27 cellular contexts compared by ENCODE assay signal in the genomic region with DNA sequence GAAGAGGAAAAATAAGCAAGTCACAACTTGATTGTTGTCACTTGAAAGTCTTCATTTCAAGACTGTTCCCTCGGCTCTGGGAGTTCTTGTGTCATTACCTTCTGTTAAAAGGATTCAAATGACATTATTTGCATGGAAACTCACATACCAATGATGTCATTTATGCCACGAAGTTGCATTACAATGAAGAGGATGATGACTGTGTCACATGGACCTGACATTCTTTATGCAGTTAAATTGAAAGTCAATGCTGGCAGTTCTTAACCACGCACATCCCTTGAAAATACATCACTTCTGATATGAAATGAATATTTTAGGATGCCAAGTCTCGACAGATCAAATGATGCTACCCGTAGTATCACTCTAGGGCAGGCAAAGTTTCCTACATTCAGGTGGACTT.
DNase-seq lines count a peak whose midpoint lies in the region; ATAC-seq lines count a peak whose summit lies in the region.
"Had no signal": no experiment of that assay in that cellular context is flagged by ENCODE, and none has a peak within 500 bp of the region (broad histone marks: within the 10 kb centered on the region; RNA-seq: fewer than 3 reads in every experiment).

No MANE protein-coding gene starts in this region.

- H3K4me1 Mint-ChIP-seq in activated naive CD4-positive, alpha-beta T cell treated with anti-CD3 and anti-CD28 coated beads, Interleukin-2, amount 10 ng/mL, durations not matched to agents 7 days and 5 days = no peaks in the 10 kb centered on the region

- H3K27me3 Mint-ChIP-seq in activated naive CD4-positive, alpha-beta T cell treated with anti-CD3 and anti-CD28 coated beads, Interleukin-2, amount 10 ng/mL, durations not matched to agents 7 days and 5 days = no peaks in the 10 kb centered on the region

- H3K27me3 ChIP-seq in NT2/D1 (ENCODE audit: insufficient read depth, insufficient read length) = no peaks in the 10 kb centered on the region
- H3K27me3 ChIP-seq: breast epithelium, ovary, upper lobe of left lung had no signal

- H3K9me3 Mint-ChIP-seq in activated naive CD4-positive, alpha-beta T cell treated with anti-CD3 and anti-CD28 coated beads, Interleukin-2, amount 50 U/mL, for 72 hours = peaks cover 6 to 8% of the 10 kb centered on the region in 2 donors
- peaks cover 7% of the 10 kb centered on the region for H3K9me3 Mint-ChIP-seq in activated naive CD4-positive, alpha-beta T cell treated with anti-CD3 and anti-CD28 coated beads, Interleukin-2, amount 10 ng/mL, durations not matched to agents 7 days and 5 days
- H3K9me3 Mint-ChIP-seq: nephron had no signal

- H3K27ac Mint-ChIP-seq in activated naive CD4-positive, alpha-beta T cell treated with anti-CD3 and anti-CD28 coated beads, Interleukin-2, amount 50 U/mL, for 72 hours = peak overlapping the region in 1 of 2 donors; percentile 17
- no peak overlapping the region for H3K27ac Mint-ChIP-seq in activated naive CD4-positive, alpha-beta T cell treated with anti-CD3 and anti-CD28 coated beads, Interleukin-2, amount 10 ng/mL, durations not matched to agents 7 days and 5 days
- H3K27ac Mint-ChIP-seq: nephron had no signal

- DNase-seq in activated naive CD4-positive, alpha-beta T cell treated with anti-CD3 and anti-CD28 coated beads, Interleukin-2, amount 50 U/mL, for 72 hours (ENCODE audit: low spot score in 2 of 2) = peak in 1 of 2 donors; percentile 3
- no peak for DNase-seq in activated naive CD4-positive, alpha-beta T cell treated with anti-CD3 and anti-CD28 coated beads, Interleukin-2, amount 10 ng/mL, durations not matched to agents 7 days and 5 days
- peak; percentile 51 for DNase-seq in NT2/D1 (ENCODE audit: low read depth, low spot score)
- peak; percentile 25 for DNase-seq in iPS DF 19.7 (ENCODE audit: low read depth, low spot score)
- DNase-seq in MV-4-11 (lab: John Stamatoyannopoulos, UW) = no peak
- DNase-seq in DMS53 (lab: John Stamatoyannopoulos, UW) = no peak
- DNase-seq: activated CD4-positive, alpha-beta T cell treated with anti-CD3 and anti-CD28 coated beads, Interleukin-2, amount 50 U/mL, for 4 hours; activated CD8-positive, alpha-beta memory T cell treated with anti-CD3 and anti-CD28 coated beads, Interleukin-2, amount 50 U/mL, for 48 hours; activated gamma-delta T cell treated with Interleukin-2 at 50 U/mL for 16 hours; amniotic stem cell; C1 segment of cervical spinal cord; COR-L47; DND-41; effector CD4-positive, alpha-beta T cell; Kasumi-1; left cardiac atrium; NCI-H510A treated with DMSO at 0.1 percent for 48 hours; NK-92 treated with Interleukin-12 subunit alpha and Interleukin-12 subunit beta, amount 100 ng/mL, for 24 hours; ovary; Right ventricle myocardium superior; stimulated activated CD4-positive, alpha-beta T cell treated with anti-CD3 and anti-CD28 coated beads, Interleukin-2, amount 100 ng/mL, for 24 hours; upper lobe of left lung; WERI-Rb-1 had no signal

- no peaks in the 10 kb centered on the region; the same call in 1 of the 2 replicates for H3K9me3 ChIP-seq in NT2/D1 (ENCODE audit: insufficient read depth, low read length)
- H3K9me3 ChIP-seq: breast epithelium, ovary, upper lobe of left lung had no signal

- H3K4me1 ChIP-seq in NT2/D1 (ENCODE audit: insufficient read depth, insufficient read length) = no peaks in the 10 kb centered on the region
- H3K4me1 ChIP-seq: breast epithelium, upper lobe of left lung had no signal

- peaks cover 0 to 15% of the 10 kb centered on the region in 2 donors for H3K36me3 Mint-ChIP-seq in activated naive CD4-positive, alpha-beta T cell treated with anti-CD3 and anti-CD28 coated beads, Interleukin-2, amount 50 U/mL, for 72 hours
- H3K36me3 Mint-ChIP-seq in activated naive CD4-positive, alpha-beta T cell treated with anti-CD3 and anti-CD28 coated beads, Interleukin-2, amount 10 ng/mL, durations not matched to agents 7 days and 5 days = no peaks in the 10 kb centered on the region

- peak; percentile 88 to 92 for ATAC-seq in activated naive CD4-positive, alpha-beta T cell treated with anti-CD3 and anti-CD28 coated beads, Interleukin-2, amount 50 U/mL, for 72 hours
- ATAC-seq in GM18517 (IDR thresholded peaks at IDR 0.05; ENCODE audit: unreplicated experiment) = no peak
- ATAC-seq: HCT116, left cardiac atrium had no signal

- no peak overlapping the region for H3K4me3 ChIP-seq in NT2/D1 (ENCODE audit: insufficient read length, low read depth)
- H3K4me3 ChIP-seq: breast epithelium, ovary, upper lobe of left lung had no signal

- CTCF ChIA-PET in activated naive CD4-positive, alpha-beta T cell treated with anti-CD3 and anti-CD28 coated beads, Interleukin-2, amount 10 ng/mL, durations not matched to agents 7 days and 5 days (lab: Charles Lee) = no interaction called here

- H3K36me3 ChIP-seq in NT2/D1 (ENCODE audit: insufficient read depth, insufficient read length, low read length) = no peaks in the 10 kb centered on the region
- H3K36me3 ChIP-seq: breast epithelium, ovary, upper lobe of left lung, WERI-Rb-1 had no signal

- H3K4me3 Mint-ChIP-seq in activated naive CD4-positive, alpha-beta T cell treated with anti-CD3 and anti-CD28 coated beads, Interleukin-2, amount 10 ng/mL, durations not matched to agents 7 days and 5 days = no peak overlapping the region
- H3K4me3 Mint-ChIP-seq: nephron had no signal

- H3K9ac ChIP-seq in NT2/D1 (ENCODE audit: insufficient read length, low read depth) = no peak overlapping the region

Comparison
In these comparisons a context has a peak if more than half of its experiments do, and no peak if none do; other contexts are left out.
1. DNase-seq: peak in NT2/D1 (single experiment) and iPS DF 19.7 (single experiment); none in activated naive CD4-positive, alpha-beta T cell treated with anti-CD3 and anti-CD28 coated beads, Interleukin-2, amount 10 ng/mL, durations not matched to agents 7 days and 5 days (single experiment), MV-4-11 (single experiment) and DMS53 (single experiment).